ENCODE assay signal across 1 cellular context in the genomic region with DNA sequence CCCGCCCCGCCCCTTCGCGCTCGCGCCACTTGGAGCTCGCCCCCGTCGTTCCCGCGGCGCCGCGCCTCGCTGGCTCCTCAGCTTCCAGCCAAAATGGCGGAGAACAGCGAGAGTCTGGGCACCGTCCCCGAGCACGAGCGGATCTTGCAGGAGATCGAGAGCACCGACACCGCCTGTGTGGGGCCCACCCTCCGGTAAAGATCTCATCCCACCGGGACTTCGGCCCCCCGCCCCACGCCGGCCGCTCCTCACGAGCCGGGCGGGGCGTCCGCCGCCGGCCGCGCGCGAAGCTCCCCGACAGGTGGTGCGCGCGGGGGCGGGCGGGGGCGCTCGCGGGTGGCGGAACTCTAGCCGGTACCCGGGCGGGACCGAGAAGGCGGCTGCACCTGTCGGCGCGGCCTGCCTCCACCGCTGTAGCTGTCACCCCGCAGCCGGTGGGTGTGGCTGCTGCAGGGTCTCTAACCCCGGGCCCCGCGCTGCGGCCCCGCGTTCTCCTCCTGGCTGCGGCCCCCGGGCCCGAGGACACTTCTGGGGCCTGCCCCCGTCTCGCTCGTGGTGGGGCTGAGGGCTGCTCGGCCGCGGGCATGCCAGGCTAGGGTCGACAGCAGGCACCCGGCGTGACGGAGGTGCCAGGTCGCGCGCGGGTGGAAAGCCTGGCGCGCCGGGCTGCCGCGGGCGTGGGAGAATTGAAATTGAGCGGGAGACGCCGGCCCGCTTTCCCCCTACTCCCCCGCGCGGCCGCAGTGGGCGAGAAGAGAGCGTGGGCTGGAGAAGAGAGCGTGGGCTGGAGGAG.
A peak's percentile ranks its signal among the peaks of the same experiment; 100 is the strongest.
TF ChIP-seq lines count a peak whose summit lies in the region.

A gene with protein sequence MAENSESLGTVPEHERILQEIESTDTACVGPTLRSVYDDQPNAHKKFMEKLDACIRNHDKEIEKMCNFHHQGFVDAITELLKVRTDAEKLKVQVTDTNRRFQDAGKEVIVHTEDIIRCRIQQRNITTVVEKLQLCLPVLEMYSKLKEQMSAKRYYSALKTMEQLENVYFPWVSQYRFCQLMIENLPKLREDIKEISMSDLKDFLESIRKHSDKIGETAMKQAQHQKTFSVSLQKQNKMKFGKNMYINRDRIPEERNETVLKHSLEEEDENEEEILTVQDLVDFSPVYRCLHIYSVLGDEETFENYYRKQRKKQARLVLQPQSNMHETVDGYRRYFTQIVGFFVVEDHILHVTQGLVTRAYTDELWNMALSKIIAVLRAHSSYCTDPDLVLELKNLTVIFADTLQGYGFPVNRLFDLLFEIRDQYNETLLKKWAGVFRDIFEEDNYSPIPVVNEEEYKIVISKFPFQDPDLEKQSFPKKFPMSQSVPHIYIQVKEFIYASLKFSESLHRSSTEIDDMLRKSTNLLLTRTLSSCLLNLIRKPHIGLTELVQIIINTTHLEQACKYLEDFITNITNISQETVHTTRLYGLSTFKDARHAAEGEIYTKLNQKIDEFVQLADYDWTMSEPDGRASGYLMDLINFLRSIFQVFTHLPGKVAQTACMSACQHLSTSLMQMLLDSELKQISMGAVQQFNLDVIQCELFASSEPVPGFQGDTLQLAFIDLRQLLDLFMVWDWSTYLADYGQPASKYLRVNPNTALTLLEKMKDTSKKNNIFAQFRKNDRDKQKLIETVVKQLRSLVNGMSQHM (plus strand): TSS at position 80 of the 793 bp plus-strand sequence. CDS start 14 bp downstream, at position 94.

TF ChIP-seq in HCT116, 20 proteins besides CTCF, POLR2A, EP300 and RAD21 (continued from another document):
- TF ChIP-seq, protein P1, sequence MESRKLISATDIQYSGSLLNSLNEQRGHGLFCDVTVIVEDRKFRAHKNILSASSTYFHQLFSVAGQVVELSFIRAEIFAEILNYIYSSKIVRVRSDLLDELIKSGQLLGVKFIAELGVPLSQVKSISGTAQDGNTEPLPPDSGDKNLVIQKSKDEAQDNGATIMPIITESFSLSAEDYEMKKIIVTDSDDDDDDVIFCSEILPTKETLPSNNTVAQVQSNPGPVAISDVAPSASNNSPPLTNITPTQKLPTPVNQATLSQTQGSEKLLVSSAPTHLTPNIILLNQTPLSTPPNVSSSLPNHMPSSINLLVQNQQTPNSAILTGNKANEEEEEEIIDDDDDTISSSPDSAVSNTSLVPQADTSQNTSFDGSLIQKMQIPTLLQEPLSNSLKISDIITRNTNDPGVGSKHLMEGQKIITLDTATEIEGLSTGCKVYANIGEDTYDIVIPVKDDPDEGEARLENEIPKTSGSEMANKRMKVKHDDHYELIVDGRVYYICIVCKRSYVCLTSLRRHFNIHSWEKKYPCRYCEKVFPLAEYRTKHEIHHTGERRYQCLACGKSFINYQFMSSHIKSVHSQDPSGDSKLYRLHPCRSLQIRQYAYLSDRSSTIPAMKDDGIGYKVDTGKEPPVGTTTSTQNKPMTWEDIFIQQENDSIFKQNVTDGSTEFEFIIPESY (IDR thresholded peaks at IDR 0.05; ENCODE audit: extremely low read depth, insufficient replicate concordance, low read length): no peak
- TF ChIP-seq, protein P2, sequence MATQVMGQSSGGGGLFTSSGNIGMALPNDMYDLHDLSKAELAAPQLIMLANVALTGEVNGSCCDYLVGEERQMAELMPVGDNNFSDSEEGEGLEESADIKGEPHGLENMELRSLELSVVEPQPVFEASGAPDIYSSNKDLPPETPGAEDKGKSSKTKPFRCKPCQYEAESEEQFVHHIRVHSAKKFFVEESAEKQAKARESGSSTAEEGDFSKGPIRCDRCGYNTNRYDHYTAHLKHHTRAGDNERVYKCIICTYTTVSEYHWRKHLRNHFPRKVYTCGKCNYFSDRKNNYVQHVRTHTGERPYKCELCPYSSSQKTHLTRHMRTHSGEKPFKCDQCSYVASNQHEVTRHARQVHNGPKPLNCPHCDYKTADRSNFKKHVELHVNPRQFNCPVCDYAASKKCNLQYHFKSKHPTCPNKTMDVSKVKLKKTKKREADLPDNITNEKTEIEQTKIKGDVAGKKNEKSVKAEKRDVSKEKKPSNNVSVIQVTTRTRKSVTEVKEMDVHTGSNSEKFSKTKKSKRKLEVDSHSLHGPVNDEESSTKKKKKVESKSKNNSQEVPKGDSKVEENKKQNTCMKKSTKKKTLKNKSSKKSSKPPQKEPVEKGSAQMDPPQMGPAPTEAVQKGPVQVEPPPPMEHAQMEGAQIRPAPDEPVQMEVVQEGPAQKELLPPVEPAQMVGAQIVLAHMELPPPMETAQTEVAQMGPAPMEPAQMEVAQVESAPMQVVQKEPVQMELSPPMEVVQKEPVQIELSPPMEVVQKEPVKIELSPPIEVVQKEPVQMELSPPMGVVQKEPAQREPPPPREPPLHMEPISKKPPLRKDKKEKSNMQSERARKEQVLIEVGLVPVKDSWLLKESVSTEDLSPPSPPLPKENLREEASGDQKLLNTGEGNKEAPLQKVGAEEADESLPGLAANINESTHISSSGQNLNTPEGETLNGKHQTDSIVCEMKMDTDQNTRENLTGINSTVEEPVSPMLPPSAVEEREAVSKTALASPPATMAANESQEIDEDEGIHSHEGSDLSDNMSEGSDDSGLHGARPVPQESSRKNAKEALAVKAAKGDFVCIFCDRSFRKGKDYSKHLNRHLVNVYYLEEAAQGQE (IDR thresholded peaks at IDR 0.05; ENCODE audit: low read depth): no peak
- TF ChIP-seq EGR1 (IDR thresholded peaks at IDR 0.05; ENCODE audit: low read depth): peak; percentile 67
- peak; percentile 81 for TF ChIP-seq ZFX (IDR thresholded peaks at IDR 0.05)
